In the genomic region with DNA sequence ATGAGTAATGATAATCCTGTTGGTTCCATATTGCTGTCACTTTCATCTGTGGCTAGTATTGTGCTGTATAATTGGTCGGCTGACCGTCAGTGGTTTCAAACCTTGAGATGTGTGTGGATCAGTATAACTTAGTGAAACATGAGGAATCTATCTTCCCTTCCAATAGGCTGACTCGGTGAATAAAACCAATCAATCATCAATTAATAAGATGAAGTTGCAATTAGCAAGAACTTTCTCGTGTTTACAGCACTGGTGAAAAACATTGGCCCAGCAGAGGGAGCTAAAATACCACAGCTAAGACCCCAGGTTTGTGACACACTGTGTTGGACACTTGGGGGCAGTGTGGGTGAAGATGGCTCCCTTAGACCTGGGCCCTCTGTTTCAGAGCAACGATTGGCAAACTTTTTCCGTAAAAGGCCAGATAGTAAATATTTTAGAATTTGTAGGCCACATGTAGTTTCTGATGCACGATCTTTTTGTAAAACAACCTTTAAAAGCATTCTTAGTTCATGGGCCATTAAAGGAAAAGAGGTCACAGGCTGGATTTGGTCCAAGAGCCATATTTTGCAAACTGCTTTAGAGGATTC, we compare ENCODE assay signal across 8 cellular contexts. TPM values are rescaled to one million over a fixed set of nuclear protein-coding genes. Genes with fewer than 3 reads are reported as not detected.
DNase-seq lines count a peak whose midpoint lies in the region; FAIRE-seq and TF ChIP-seq lines count a peak whose summit lies in the region.

No MANE protein-coding gene starts in this region.

- DNase-seq in GM10266 (ENCODE audit: extremely low spot score) (peak; percentile 84), HFF-Myc (ENCODE audit: extremely low read depth, low read depth) (peak; percentile 77), NAMALWA (ENCODE audit: low spot score) (peak; percentile 94), SK-MEL-5 (ENCODE audit: low read depth, low spot score) (peak; percentile 91), glomerular visceral epithelial cell (ENCODE audit: extremely low spot score) (peak; percentile 77), progenitor cell of endocrine pancreas (ENCODE audit: low spot score, unreplicated experiment) (peak; percentile 69), urothelium cell line (ENCODE audit: low spot score) (peak; percentile 65)
- peak; percentile 73 for DNase-seq in activated naive CD4-positive, alpha-beta T cell treated with Interleukin-2 at 50 U/mL for 16 hours

- FAIRE-seq in urothelium cell line (lab: Jason Lieb, UNC), result no peak

- no peak overlapping the region for H3K27ac Mint-ChIP-seq in progenitor cell of endocrine pancreas

- H3K4me3 ChIP-seq in HFF-Myc (replicated peaks; ENCODE audit: low read depth, low read length), result no peak overlapping the region

- peak; percentile 99 for TF ChIP-seq CTCF in GM10266 (IDR thresholded peaks at IDR 0.05; ENCODE audit: control insufficient read depth, insufficient read depth, low read depth, missing control alignments)
- peak; percentile 98 for TF ChIP-seq CTCF in HFF-Myc (IDR thresholded peaks at IDR 0.05; ENCODE audit: low read depth, low read length, missing control alignments)
- TF ChIP-seq CTCF in progenitor cell of endocrine pancreas (IDR thresholded peaks at IDR 0.05; ENCODE audit: unreplicated experiment), result peak; percentile 100

- H3K4me1 Mint-ChIP-seq in progenitor cell of endocrine pancreas (ENCODE audit: low read depth), result no peaks in the 10 kb centered on the region

- no peaks in the 10 kb centered on the region for H3K36me3 Mint-ChIP-seq in progenitor cell of endocrine pancreas (ENCODE audit: insufficient read depth)

- no peaks in the 10 kb centered on the region for H3K9me3 Mint-ChIP-seq in progenitor cell of endocrine pancreas (ENCODE audit: low read depth)

- H3K4me3 Mint-ChIP-seq in progenitor cell of endocrine pancreas (ENCODE audit: low read depth), result no peak overlapping the region

- in situ Hi-C loops in SK-MEL-5 (cut with HindIII; ENCODE audit: low pct_unique_long_range_greater_than_20kb, low sequenced_read_pairs), result no loop called here

- peaks cover 6% of the 10 kb centered on the region for H3K27me3 Mint-ChIP-seq in progenitor cell of endocrine pancreas

RNA-seq across cellular contexts. Expression of a gene that starts 47.8 kb away (rescaled TPM):
- not detected in 2 replicates for total RNA-seq in SK-MEL-5 (2014; rRNA removed; shearing (Covaris generic))
- polyA plus RNA-seq in SK-MEL-5 (2015; cell fraction: cytosol; rRNA removed), result not detected in 2 replicates
- polyA plus RNA-seq in SK-MEL-5 (2015; cell fraction: nucleus; rRNA removed), result not detected in 2 replicates
- not detected in 2 replicates for total RNA-seq in progenitor cell of endocrine pancreas
